Comparison of ENCODE assay signal across 29 cellular contexts in the genomic region with DNA sequence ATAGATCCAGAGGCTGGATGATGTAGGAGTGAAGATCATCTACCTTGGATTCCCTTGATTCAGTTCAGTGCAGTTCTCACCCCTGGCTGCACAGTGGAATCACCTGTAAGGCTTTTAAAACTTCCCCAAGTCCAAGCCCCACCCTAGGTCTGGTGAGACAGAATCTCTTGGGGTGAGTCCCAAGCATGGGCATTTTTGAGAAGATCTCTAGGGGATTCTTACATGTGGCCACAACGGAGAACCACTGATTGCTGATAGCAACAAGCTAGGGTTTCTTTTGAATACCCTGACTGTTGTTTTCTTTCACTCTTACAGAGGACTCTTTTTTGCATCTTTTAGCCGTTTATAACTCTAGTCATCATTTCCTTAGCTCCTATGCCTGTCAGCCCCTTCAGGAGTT.
"Had no signal": no experiment of that assay in that cellular context is flagged by ENCODE, and none has a peak within 500 bp of the region (broad histone marks: within the 10 kb centered on the region; RNA-seq: fewer than 3 reads in every experiment).

No MANE protein-coding gene starts in this region.

- H3K9me3 ChIP-seq: esophagus muscularis mucosa, gastrocnemius medialis, pancreas, psoas muscle, suprapubic skin, tibial nerve had no signal

- H3K36me3 Mint-ChIP-seq: activated naive CD8-positive, alpha-beta T cell treated with anti-CD3 and anti-CD28 coated beads, Interleukin-2, amount 10 ng/mL, durations not matched to agents 7 days and 5 days; naive B cell had no signal

- H3K4me1 ChIP-seq: gastrocnemius medialis, left ventricle myocardium inferior, pancreas, psoas muscle, tibial nerve had no signal

- H3K4me3 Mint-ChIP-seq: activated CD4-positive, alpha-beta T cell treated with anti-CD3 and anti-CD28 coated beads for 36 hours; activated naive CD4-positive, alpha-beta T cell treated with anti-CD3 and anti-CD28 coated beads for 36 hours; activated naive CD8-positive, alpha-beta T cell treated with anti-CD3 and anti-CD28 coated beads, Interleukin-2, amount 10 ng/mL, durations not matched to agents 7 days and 5 days; activated T-helper 1 cell treated with anti-CD3 and anti-CD28 coated beads, Interleukin-12 subunit alpha, Interleukin-12 subunit beta, Interleukin-2, Interleukin-4 antibody, amounts not matched to agents 30 ng/mL and 10 ng/mL and 1 ng/mL, durations not matched to agents 14 hours and 24 hours and 36 hours; naive B cell; nephron progenitor cell; T-helper 2 cell treated with Interferon-gamma antibody and Interleukin-4, amounts not matched to agents 5 μg/mL and 100 μg/mL, for 36 hours had no signal

- H3K36me3 ChIP-seq: brain microvascular endothelial cell, esophagus muscularis mucosa, gastrocnemius medialis, left ventricle myocardium inferior, pancreas, suprapubic skin, tibial nerve had no signal

- H3K27me3 ChIP-seq: brain microvascular endothelial cell, esophagus muscularis mucosa, gastrocnemius medialis, hepatocyte, pancreas, suprapubic skin, tibial nerve had no signal

- H3K9me3 Mint-ChIP-seq: activated naive CD4-positive, alpha-beta T cell treated with anti-CD3 and anti-CD28 coated beads for 36 hours; activated T-helper 1 cell treated with anti-CD3 and anti-CD28 coated beads, Interleukin-12 subunit alpha, Interleukin-12 subunit beta, Interleukin-2, Interleukin-4 antibody, amounts not matched to agents 30 ng/mL and 10 ng/mL and 1 ng/mL, durations not matched to agents 14 hours and 24 hours and 36 hours had no signal

- H2AFZ ChIP-seq: hepatocyte had no signal

- H3K79me2 ChIP-seq: hepatocyte had no signal

- DNase-seq: activated CD4-positive, alpha-beta T cell treated with anti-CD3 and anti-CD28 coated beads for 36 hours; activated CD4-positive, alpha-beta T cell treated with anti-CD3 and anti-CD28 coated beads, Interleukin-2, amount 50 U/mL, for 48 hours; activated CD4-positive, CD25-positive, alpha-beta regulatory T cell; activated CD8-positive, alpha-beta memory T cell treated with anti-CD3 and anti-CD28 coated beads for 24 hours; activated CD8-positive, alpha-beta memory T cell treated with anti-CD3 and anti-CD28 coated beads, Interleukin-2, amount 50 U/mL, for 4 hours; activated effector memory CD4-positive, alpha-beta T cell treated with anti-CD3 and anti-CD28 coated beads, Interleukin-2, amount 50 U/mL, for 16 hours; activated naive CD8-positive, alpha-beta T cell treated with anti-CD3 and anti-CD28 coated beads, Interleukin-2, amount 10 ng/mL, durations not matched to agents 7 days and 5 days; activated T-cell treated with anti-CD3 and anti-CD28 coated beads, Interleukin-2, amount 50 U/mL, for 1 hour; amniotic stem cell; cortex of kidney; gastrocnemius medialis; left ventricle myocardium inferior; naive B cell; nephron progenitor cell; stimulated activated CD4-positive, alpha-beta T cell treated with anti-CD3 and anti-CD28 coated beads, Interleukin-15, amount 100 ng/mL, for 24 hours; stimulated activated CD4-positive, alpha-beta T cell treated with anti-CD3 and anti-CD28 coated beads, Interleukin-2, amount 100 ng/mL, for 24 hours; stimulated activated naive CD4-positive, alpha-beta T cell; T-helper 1 cell had no signal

- H3K27ac ChIP-seq: brain microvascular endothelial cell, esophagus muscularis mucosa, gastrocnemius medialis, hepatocyte, left ventricle myocardium inferior, pancreas, psoas muscle, suprapubic skin had no signal

- H3K4me2 ChIP-seq: hepatocyte had no signal

- H3K4me3 ChIP-seq: esophagus muscularis mucosa, gastrocnemius medialis, hepatocyte, left ventricle myocardium inferior, lung, pancreas, psoas muscle, suprapubic skin, tibial nerve had no signal

- H3K27ac Mint-ChIP-seq: activated CD4-positive, alpha-beta T cell treated with anti-CD3 and anti-CD28 coated beads for 36 hours; activated naive CD4-positive, alpha-beta T cell treated with anti-CD3 and anti-CD28 coated beads for 36 hours; activated naive CD8-positive, alpha-beta T cell treated with anti-CD3 and anti-CD28 coated beads, Interleukin-2, amount 10 ng/mL, durations not matched to agents 7 days and 5 days; activated T-helper 1 cell treated with anti-CD3 and anti-CD28 coated beads, Interleukin-12 subunit alpha, Interleukin-12 subunit beta, Interleukin-2, Interleukin-4 antibody, amounts not matched to agents 30 ng/mL and 10 ng/mL and 1 ng/mL, durations not matched to agents 14 hours and 24 hours and 36 hours; naive B cell; nephron progenitor cell; T-helper 2 cell treated with Interferon-gamma antibody and Interleukin-4, amounts not matched to agents 5 μg/mL and 100 μg/mL, for 36 hours had no signal

- H3K4me1 Mint-ChIP-seq: activated CD4-positive, alpha-beta T cell treated with anti-CD3 and anti-CD28 coated beads for 36 hours; activated naive CD8-positive, alpha-beta T cell treated with anti-CD3 and anti-CD28 coated beads, Interleukin-2, amount 10 ng/mL, durations not matched to agents 7 days and 5 days; naive B cell had no signal

- ATAC-seq: activated CD4-positive, alpha-beta T cell treated with anti-CD3 and anti-CD28 coated beads for 36 hours; gastrocnemius medialis; pancreas; psoas muscle had no signal
